Comparison of ENCODE assay signal across 32 cellular contexts in the genomic region with DNA sequence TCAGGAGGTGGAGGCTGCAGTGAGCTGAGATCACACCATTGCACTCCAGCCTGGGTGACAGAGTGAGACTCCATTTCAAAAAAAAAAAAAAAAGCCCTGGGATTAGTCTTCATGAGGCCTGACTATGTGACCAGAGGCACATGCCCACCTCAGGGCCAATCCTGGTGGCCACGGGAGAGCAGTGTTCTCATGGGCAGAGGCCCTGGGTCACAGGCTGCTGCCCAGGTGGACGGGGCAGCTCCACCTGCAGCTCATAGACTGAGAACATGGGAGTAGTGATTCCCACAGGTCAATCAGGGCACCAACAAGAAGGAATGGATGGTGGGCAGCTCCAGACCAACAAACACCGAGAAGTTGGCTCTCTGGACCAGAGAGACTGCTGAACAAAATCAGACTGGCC.
"Had no signal": no experiment of that assay in that cellular context is flagged by ENCODE, and none has a peak within 500 bp of the region (broad histone marks: within the 10 kb centered on the region; RNA-seq: fewer than 3 reads in every experiment).

No MANE protein-coding gene starts in this region.

- DNase-seq: activated CD4-positive, alpha-beta memory T cell treated with anti-CD3 and anti-CD28 coated beads for 36 hours; activated CD4-positive, alpha-beta T cell treated with anti-CD3 and anti-CD28 coated beads for 36 hours; activated CD4-positive, alpha-beta T cell treated with anti-CD3 and anti-CD28 coated beads, Interleukin-2, amount 10 ng/mL, durations not matched to agents 24 days and 14 days; activated CD4-positive, CD25-positive, alpha-beta regulatory T cell; activated CD4-positive, CD25-positive, alpha-beta regulatory T cell treated with anti-CD3 and anti-CD28 coated beads, Interleukin-2, amount 50 U/mL, for 72 hours; activated CD8-positive, alpha-beta memory T cell treated with anti-CD3 and anti-CD28 coated beads, Interleukin-2, amount 10 ng/mL, durations not matched to agents 7 days and 5 days; activated CD8-positive, alpha-beta memory T cell treated with anti-CD3 and anti-CD28 coated beads, Interleukin-2, amount 50 U/mL, for 4 hours; activated CD8-positive, alpha-beta T cell treated with anti-CD3 and anti-CD28 coated beads, Interleukin-2, amount 10 ng/mL, durations not matched to agents 7 days and 5 days; activated effector memory CD4-positive, alpha-beta T cell treated with anti-CD3 and anti-CD28 coated beads, Interleukin-2, amount 50 U/mL, for 16 hours; activated naive CD4-positive, alpha-beta T cell treated with anti-CD3 and anti-CD28 coated beads for 36 hours; activated naive CD8-positive, alpha-beta T cell treated with anti-CD3 and anti-CD28 coated beads, Interleukin-2, amount 10 ng/mL, durations not matched to agents 7 days and 5 days; activated T-cell treated with anti-CD3 and anti-CD28 coated beads, Interleukin-2, amount 50 U/mL, for 1 hour; activated T-cell treated with anti-CD3 and anti-CD28 coated beads, Interleukin-2, amount 50 U/mL, for 48 hours; brain microvascular endothelial cell; cortex of kidney; dermis blood vessel endothelial cell; effector CD4-positive, alpha-beta T cell; effector memory CD8-positive, alpha-beta T cell; erythroblast; foreskin keratinocyte; gastrocnemius medialis; glutamatergic neuron; T-helper 1 cell; T-helper 2 cell had no signal

- ATAC-seq: activated CD4-positive, alpha-beta T cell treated with anti-CD3 and anti-CD28 coated beads for 36 hours; activated CD8-positive, alpha-beta memory T cell treated with anti-CD3 and anti-CD28 coated beads, Interleukin-2, amount 10 ng/mL, durations not matched to agents 7 days and 5 days; activated CD8-positive, alpha-beta T cell treated with anti-CD3 and anti-CD28 coated beads, Interleukin-2, amount 10 ng/mL, durations not matched to agents 7 days and 5 days; activated naive CD4-positive, alpha-beta T cell treated with anti-CD3 and anti-CD28 coated beads, Interleukin-2, amount 50 U/mL, for 72 hours; effector memory CD8-positive, alpha-beta T cell; foreskin keratinocyte; gastrocnemius medialis had no signal

- H3K27ac Mint-ChIP-seq: activated CD4-positive, alpha-beta memory T cell treated with anti-CD3 and anti-CD28 coated beads for 36 hours; activated CD4-positive, alpha-beta T cell treated with anti-CD3 and anti-CD28 coated beads for 36 hours; activated CD4-positive, alpha-beta T cell treated with anti-CD3 and anti-CD28 coated beads, Interleukin-2, amount 10 ng/mL, durations not matched to agents 24 days and 14 days; activated CD8-positive, alpha-beta memory T cell treated with anti-CD3 and anti-CD28 coated beads, Interleukin-2, amount 10 ng/mL, durations not matched to agents 7 days and 5 days; activated CD8-positive, alpha-beta T cell treated with anti-CD3 and anti-CD28 coated beads, Interleukin-2, amount 10 ng/mL, durations not matched to agents 7 days and 5 days; activated naive CD4-positive, alpha-beta T cell treated with anti-CD3 and anti-CD28 coated beads for 36 hours; activated naive CD4-positive, alpha-beta T cell treated with anti-CD3 and anti-CD28 coated beads, Interleukin-2, amount 50 U/mL, for 72 hours; activated naive CD8-positive, alpha-beta T cell treated with anti-CD3 and anti-CD28 coated beads, Interleukin-2, amount 10 ng/mL, durations not matched to agents 7 days and 5 days; activated T-helper 1 cell treated with anti-CD3 and anti-CD28 coated beads, Interleukin-12 subunit alpha, Interleukin-12 subunit beta, Interleukin-2, Interleukin-4 antibody, amounts not matched to agents 30 ng/mL and 10 ng/mL and 1 ng/mL, durations not matched to agents 14 hours and 24 hours and 36 hours; activated T-helper 2 cell treated with anti-CD3 and anti-CD28 coated beads, Interferon-gamma antibody, Interleukin-2, Interleukin-4, amounts not matched to agents 10 μg/mL and 5 μg/mL and 100 μg/mL, durations not matched to agents 14 hours and 24 hours and 36 hours; effector memory CD8-positive, alpha-beta T cell had no signal

- H3K36me3 ChIP-seq: brain microvascular endothelial cell, esophagus muscularis mucosa, gastrocnemius medialis had no signal

- H3K4me1 Mint-ChIP-seq: activated CD4-positive, alpha-beta T cell treated with anti-CD3 and anti-CD28 coated beads for 36 hours; activated CD4-positive, alpha-beta T cell treated with anti-CD3 and anti-CD28 coated beads, Interleukin-2, amount 10 ng/mL, durations not matched to agents 24 days and 14 days; activated CD8-positive, alpha-beta memory T cell treated with anti-CD3 and anti-CD28 coated beads, Interleukin-2, amount 10 ng/mL, durations not matched to agents 7 days and 5 days; activated naive CD8-positive, alpha-beta T cell treated with anti-CD3 and anti-CD28 coated beads, Interleukin-2, amount 10 ng/mL, durations not matched to agents 7 days and 5 days; central memory CD8-positive, alpha-beta T cell had no signal

- H3K4me3 ChIP-seq: esophagus muscularis mucosa, gastrocnemius medialis had no signal

- H3K9me3 ChIP-seq: esophagus muscularis mucosa, gastrocnemius medialis had no signal

- H3K27me3 Mint-ChIP-seq: activated CD4-positive, alpha-beta T cell treated with anti-CD3 and anti-CD28 coated beads, Interleukin-2, amount 10 ng/mL, durations not matched to agents 24 days and 14 days; activated CD8-positive, alpha-beta memory T cell treated with anti-CD3 and anti-CD28 coated beads, Interleukin-2, amount 10 ng/mL, durations not matched to agents 7 days and 5 days; activated naive CD8-positive, alpha-beta T cell treated with anti-CD3 and anti-CD28 coated beads, Interleukin-2, amount 10 ng/mL, durations not matched to agents 7 days and 5 days had no signal

- H3K27ac ChIP-seq: brain microvascular endothelial cell, esophagus muscularis mucosa, foreskin keratinocyte, gastrocnemius medialis had no signal

- FAIRE-seq: astrocyte, bronchial epithelial cell, colon had no signal

- H3K4me3 Mint-ChIP-seq: activated CD4-positive, alpha-beta memory T cell treated with anti-CD3 and anti-CD28 coated beads for 36 hours; activated CD4-positive, alpha-beta T cell treated with anti-CD3 and anti-CD28 coated beads for 36 hours; activated CD4-positive, alpha-beta T cell treated with anti-CD3 and anti-CD28 coated beads, Interleukin-2, amount 10 ng/mL, durations not matched to agents 24 days and 14 days; activated CD8-positive, alpha-beta memory T cell treated with anti-CD3 and anti-CD28 coated beads, Interleukin-2, amount 10 ng/mL, durations not matched to agents 7 days and 5 days; activated CD8-positive, alpha-beta T cell treated with anti-CD3 and anti-CD28 coated beads, Interleukin-2, amount 10 ng/mL, durations not matched to agents 7 days and 5 days; activated naive CD4-positive, alpha-beta T cell treated with anti-CD3 and anti-CD28 coated beads for 36 hours; activated naive CD8-positive, alpha-beta T cell treated with anti-CD3 and anti-CD28 coated beads, Interleukin-2, amount 10 ng/mL, durations not matched to agents 7 days and 5 days; activated T-helper 1 cell treated with anti-CD3 and anti-CD28 coated beads, Interleukin-12 subunit alpha, Interleukin-12 subunit beta, Interleukin-2, Interleukin-4 antibody, amounts not matched to agents 30 ng/mL and 10 ng/mL and 1 ng/mL, durations not matched to agents 14 hours and 24 hours and 36 hours; central memory CD8-positive, alpha-beta T cell; effector memory CD8-positive, alpha-beta T cell had no signal

- H3K27me3 ChIP-seq: brain microvascular endothelial cell, foreskin keratinocyte had no signal

- H3K4me1 ChIP-seq: esophagus muscularis mucosa, foreskin keratinocyte, gastrocnemius medialis had no signal

- H3K36me3 Mint-ChIP-seq: activated CD4-positive, alpha-beta memory T cell treated with anti-CD3 and anti-CD28 coated beads for 36 hours; activated CD8-positive, alpha-beta memory T cell treated with anti-CD3 and anti-CD28 coated beads, Interleukin-2, amount 10 ng/mL, durations not matched to agents 7 days and 5 days; activated naive CD4-positive, alpha-beta T cell treated with anti-CD3 and anti-CD28 coated beads, Interleukin-2, amount 50 U/mL, for 72 hours; activated naive CD8-positive, alpha-beta T cell treated with anti-CD3 and anti-CD28 coated beads, Interleukin-2, amount 10 ng/mL, durations not matched to agents 7 days and 5 days had no signal
